7 cellular contexts compared by ENCODE assay signal in genomic region chr22:25404923-25405853, GRCh38.
DNase-seq lines count a peak whose midpoint lies in the region; ATAC-seq, FAIRE-seq and TF ChIP-seq lines count a peak whose summit lies in the region.

No MANE protein-coding gene starts in this region.

- no peaks in the 10 kb centered on the region for H3K27me3 ChIP-seq in neutrophil

- peak overlapping the region; percentile 87 for H3K27ac ChIP-seq in neutrophil

- H3K9me3 ChIP-seq in neutrophil, result no peaks in the 10 kb centered on the region

- peak; percentile 73 for ATAC-seq in HG02798 (IDR thresholded peaks at IDR 0.05; ENCODE audit: poor library complexity, unreplicated experiment)

- FAIRE-seq in frontal cortex (lab: Jason Lieb, UNC), result no peak

- H3K36me3 ChIP-seq in neutrophil, result no peaks in the 10 kb centered on the region

- H3K4me3 ChIP-seq in GM12865 (ENCODE audit: low read depth, low read length) (peak overlapping the region; percentile 82), neutrophil (ENCODE audit: low read depth in 1 of 2, low read length in 1 of 2) (peak overlapping the region; percentile 71 to 74)

- DNase-seq in GM12865 (ENCODE audit: low read depth), result peak; percentile 76
- peak; percentile 74 for DNase-seq in RPMI8226
- peak; percentile 6 to 44 (median 10) for DNase-seq in activated naive CD4-positive, alpha-beta T cell (lab: John Stamatoyannopoulos, UW)
- DNase-seq in frontal cortex (ENCODE audit: low spot score in 2 of 2), result peak; percentile 92 to 95
- DNase-seq in superior temporal gyrus (ENCODE audit: extremely low spot score), result peak; percentile 76

- TF ChIP-seq CTCF in GM12865 (IDR thresholded peaks at IDR 0.05; ENCODE audit: insufficient read depth, low read depth, low read length, missing control alignments), result no peak
- TF ChIP-seq CTCF in neutrophil (IDR thresholded peaks at IDR 0.05), result peak; percentile 20

- H3K4me1 ChIP-seq in neutrophil (ENCODE audit: control insufficient read depth in 1 of 2, insufficient read depth in 1 of 2, low read depth in 1 of 2, low read length in 1 of 2), result peaks cover 42 to 46% of the 10 kb centered on the region in 2 experiments

Comparison
In these comparisons a context has a peak if more than half of its experiments do, and no peak if none do; other contexts are left out.
1. Peak in every context shown above with its lines: DNase-seq, ATAC-seq, H3K4me3 ChIP-seq and H3K27ac ChIP-seq.
2. DNase-seq: peak in every context shown above with its lines; median percentile 94 in frontal cortex; 76 in GM12865; 76 in superior temporal gyrus; 74 in RPMI8226; 10 in activated naive CD4-positive, alpha-beta T cell.